Comparison of ENCODE assay signal across 25 cellular contexts in the genomic region with DNA sequence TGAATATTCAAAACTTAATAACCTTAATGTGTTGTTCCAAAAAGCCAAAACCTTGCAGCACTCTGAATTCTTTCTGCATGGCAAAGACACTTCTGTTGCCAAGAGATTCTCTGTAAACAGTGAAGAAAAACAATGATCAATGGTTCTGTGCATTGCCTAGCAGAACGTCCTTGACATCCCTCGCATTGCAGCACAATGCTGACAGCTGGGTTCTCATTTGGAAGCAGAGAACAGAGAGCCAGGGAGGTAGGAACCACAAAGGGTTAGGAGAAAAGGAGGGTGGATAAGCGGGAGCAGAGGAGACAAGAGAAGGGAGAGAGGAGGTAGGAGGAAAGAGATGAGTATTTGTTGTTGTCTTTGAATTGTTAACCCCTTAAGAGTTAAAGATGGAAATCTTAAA.
DNase-seq lines count a peak whose midpoint lies in the region; ATAC-seq, FAIRE-seq and TF ChIP-seq lines count a peak whose summit lies in the region.
"Had no signal": no experiment of that assay in that cellular context is flagged by ENCODE, and none has a peak within 500 bp of the region (broad histone marks: within the 10 kb centered on the region; RNA-seq: fewer than 3 reads in every experiment).

No MANE protein-coding gene starts in this region.

- WGBS in HepG2 (ENCODE audit: low lambda C conversion rate) = under 1% methylated on average over 3 of the region's 3 CpGs

- no peak for TF ChIP-seq RAD21 in HepG2 (CRISPR knock-in tag; IDR thresholded peaks at IDR 0.05)

- H3K4me2 ChIP-seq in HepG2 (ENCODE audit: low read depth, low read length) = no peak overlapping the region

- H3K4me1 ChIP-seq in HepG2 (ENCODE audit: insufficient read depth, low read length) = no peaks in the 10 kb centered on the region
- H3K4me1 ChIP-seq: adrenal gland, heart right ventricle, psoas muscle had no signal

- no peak overlapping the region for H2AFZ ChIP-seq in HepG2 (ENCODE audit: low read length)

- H4K20me1 ChIP-seq in HepG2 (ENCODE audit: insufficient read depth, low read length) = no peaks in the 10 kb centered on the region

- intact Hi-C loops in HepG2 (cut with micrococcal nuclease; ENCODE audit: unreplicated experiment) (no loop called here), MCF 10A (cut with micrococcal nuclease) (no loop called here)

- H3K36me3 Mint-ChIP-seq in WTC11 (no peaks in the 10 kb centered on the region), MCF 10A (ENCODE audit: insufficient read depth, unreplicated experiment) (no peaks in the 10 kb centered on the region)
- H3K36me3 Mint-ChIP-seq: activated CD8-positive, alpha-beta memory T cell treated with anti-CD3 and anti-CD28 coated beads, Interleukin-2, amount 10 ng/mL, durations not matched to agents 7 days and 5 days; naive thymus-derived CD8-positive, alpha-beta T cell had no signal

- H3K9me3 Mint-ChIP-seq in WTC11 (peaks cover 1% of the 10 kb centered on the region; the same call in 1 of the 2 replicates), MCF 10A (ENCODE audit: unreplicated experiment) (no peaks in the 10 kb centered on the region)

- DNase-seq in DMS153 treated with DMSO at 0.1 percent for 48 hours (lab: John Stamatoyannopoulos, UW; ENCODE audit: unreplicated experiment) (peak; percentile 25), NCI-H146 treated with DMSO at 0.1 percent for 48 hours (lab: John Stamatoyannopoulos, UW; ENCODE audit: unreplicated experiment) (peak; percentile 14), WTC11 (ENCODE audit: low spot score) (no peak), HepG2 (ENCODE audit: low spot score) (peak; percentile 3), activated T-cell treated with anti-CD3 and anti-CD28 coated beads for 4 hours (no peak), MCF 10A (ENCODE audit: unreplicated experiment) (no peak)
- DNase-seq: activated CD4-positive, alpha-beta T cell treated with anti-CD3 and anti-CD28 coated beads for 4 hours; activated CD8-positive, alpha-beta memory T cell treated with anti-CD3 and anti-CD28 coated beads, Interleukin-2, amount 10 ng/mL, durations not matched to agents 7 days and 5 days; adrenal gland; AML-193; central memory CD4-positive, alpha-beta T cell; COR-L47; effector memory CD8-positive, alpha-beta T cell; heart right ventricle; Karpas-422; mammary epithelial cell; naive thymus-derived CD8-positive, alpha-beta T cell; NCI-H187 treated with DMSO at 0.1 percent for 48 hours; psoas muscle; stimulated activated CD4-positive, alpha-beta T cell treated with anti-CD3 and anti-CD28 coated beads, Interleukin-4, amount 100 ng/mL, for 24 hours had no signal

- no peaks in the 10 kb centered on the region for H3K36me3 ChIP-seq in HepG2 (replicated peaks in 1 of 2; ENCODE audit: control insufficient read depth in 1 of 2, insufficient read depth in 2 of 2, low read length in 2 of 2)
- H3K36me3 ChIP-seq: adrenal gland, heart right ventricle had no signal

- H3K9me3 ChIP-seq in HepG2 (ENCODE audit: low read length) = no peaks in the 10 kb centered on the region
- H3K9me3 ChIP-seq: adrenal gland, heart right ventricle, psoas muscle had no signal

- POLR2A ChIA-PET in WTC11 (lab: Charles Lee) (no interaction called here), HepG2 (lab: Yijun Ruan, JAX) (no interaction called here), MCF 10A (lab: Yijun Ruan, JAX) (no interaction called here)

- ATAC-seq in WTC11 (peak; percentile 69), HepG2 (peak; percentile 63), GM19395 (IDR thresholded peaks at IDR 0.05; ENCODE audit: unreplicated experiment) (no peak), GM19452 (IDR thresholded peaks at IDR 0.05; ENCODE audit: unreplicated experiment) (no peak)
- ATAC-seq: activated CD8-positive, alpha-beta memory T cell treated with anti-CD3 and anti-CD28 coated beads, Interleukin-2, amount 10 ng/mL, durations not matched to agents 7 days and 5 days; effector memory CD8-positive, alpha-beta T cell; heart right ventricle; naive thymus-derived CD8-positive, alpha-beta T cell; psoas muscle had no signal

- no peak overlapping the region for H3K4me3 ChIP-seq in HepG2 (replicated peaks in 1 of 3; ENCODE audit: insufficient read depth in 1 of 3, low read depth in 2 of 3, low read length in 3 of 3)
- H3K4me3 ChIP-seq: adrenal gland, heart right ventricle, psoas muscle, skin epidermis had no signal

- no peak for TF ChIP-seq CTCF in WTC11 (IDR thresholded peaks at IDR 0.05)
- no peak for TF ChIP-seq CTCF in HepG2 (CRISPR knock-in tag; IDR thresholded peaks at IDR 0.05)
- no peak for TF ChIP-seq CTCF in MCF 10A (IDR thresholded peaks at IDR 0.05; ENCODE audit: unreplicated experiment)

- H3K4me3 Mint-ChIP-seq in WTC11 = no peak overlapping the region
- H3K4me3 Mint-ChIP-seq in MCF 10A (ENCODE audit: unreplicated experiment) = no peak overlapping the region
- H3K4me3 Mint-ChIP-seq: activated CD8-positive, alpha-beta memory T cell treated with anti-CD3 and anti-CD28 coated beads, Interleukin-2, amount 10 ng/mL, durations not matched to agents 7 days and 5 days; effector memory CD8-positive, alpha-beta T cell; naive thymus-derived CD8-positive, alpha-beta T cell had no signal

- H3K27me3 Mint-ChIP-seq in WTC11 (ENCODE audit: low read depth) = no peaks in the 10 kb centered on the region
- no peaks in the 10 kb centered on the region for H3K27me3 Mint-ChIP-seq in MCF 10A (ENCODE audit: insufficient read depth, unreplicated experiment)
- H3K27me3 Mint-ChIP-seq: activated CD8-positive, alpha-beta memory T cell treated with anti-CD3 and anti-CD28 coated beads, Interleukin-2, amount 10 ng/mL, durations not matched to agents 7 days and 5 days; effector memory CD8-positive, alpha-beta T cell; naive thymus-derived CD8-positive, alpha-beta T cell had no signal

- H3K9ac ChIP-seq in HepG2 (ENCODE audit: insufficient read depth, low read depth, low read length) = no peak overlapping the region

- TF ChIP-seq POLR2A in HepG2 (IDR thresholded peaks at IDR 0.05; ENCODE audit: insufficient read depth in 1 of 2, low read depth in 2 of 2, low read length in 2 of 2) = no peak

- CTCF ChIA-PET in WTC11 (lab: Charles Lee) = interaction anchor here (1.2 kb wide), 1 partner anchor 102 kb away, joined by 5 read pairs; no protein-coding TSS in a partner anchor
- CTCF ChIA-PET in HepG2 (lab: Yijun Ruan, JAX; ENCODE audit: low intra/inter-chr PET ratio, low total read pairs) = no interaction called here
- CTCF ChIA-PET in MCF 10A (lab: Yijun Ruan, JAX) = no interaction called here

- H3K4me1 Mint-ChIP-seq in WTC11 = peaks cover 4% of the 10 kb centered on the region
- no peaks in the 10 kb centered on the region for H3K4me1 Mint-ChIP-seq in MCF 10A (ENCODE audit: insufficient read depth, unreplicated experiment)
- H3K4me1 Mint-ChIP-seq: activated CD8-positive, alpha-beta memory T cell treated with anti-CD3 and anti-CD28 coated beads, Interleukin-2, amount 10 ng/mL, durations not matched to agents 7 days and 5 days; naive thymus-derived CD8-positive, alpha-beta T cell had no signal

- no peak for FAIRE-seq in HepG2 (lab: Jason Lieb, UNC)
- FAIRE-seq: G401.6, RCC 7860 had no signal

- BruUV-seq in HepG2 (replicated peaks; lab: Mats Ljungman, UMichigan) (no TSS peak), MCF 10A (replicated peaks; lab: Mats Ljungman, UMichigan) (no TSS peak)

- TF ChIP-seq EP300 in HepG2 (IDR thresholded peaks at IDR 0.05; ENCODE audit: low read depth in 2 of 2, low read length in 2 of 2) = no peak
- TF ChIP-seq EP300 in HepG2 (CRISPR knock-in tag; IDR thresholded peaks at IDR 0.05; ENCODE audit: borderline replicate concordance) = no peak

- no peaks in the 10 kb centered on the region for H3K79me2 ChIP-seq in HepG2 (ENCODE audit: insufficient read depth, low read length)

- no peak overlapping the region for H3K27ac ChIP-seq in HepG2 (ENCODE audit: extremely low read length, insufficient read depth, low read length)
- H3K27ac ChIP-seq: adrenal gland, heart right ventricle, psoas muscle, skin epidermis had no signal

- H3K27me3 ChIP-seq in HepG2 (ENCODE audit: control insufficient read depth in 1 of 2, insufficient read depth in 2 of 2, low read length in 2 of 2) = no peaks in the 10 kb centered on the region
- H3K27me3 ChIP-seq: adrenal gland, heart right ventricle had no signal

- in situ Hi-C loops in HepG2 (cut with HindIII; ENCODE audit: extremely low pct_ligation_motif_present, low pct_unique_long_range_greater_than_20kb) = no loop called here

- H3K27ac Mint-ChIP-seq in WTC11 = 0 out of 2 replicates have a peak overlapping the region, but pooled peaks have one; percentile 85
- H3K27ac Mint-ChIP-seq in MCF 10A (ENCODE audit: low read depth, unreplicated experiment) = no peak overlapping the region
- H3K27ac Mint-ChIP-seq: activated CD8-positive, alpha-beta memory T cell treated with anti-CD3 and anti-CD28 coated beads, Interleukin-2, amount 10 ng/mL, durations not matched to agents 7 days and 5 days; effector memory CD8-positive, alpha-beta T cell; naive thymus-derived CD8-positive, alpha-beta T cell had no signal

TF ChIP-seq in WTC11, 78 proteins besides CTCF, POLR2A, EP300 and RAD21:
- TF ChIP-seq OVOL2 (CRISPR knock-in tag; IDR thresholded peaks at IDR 0.05; ENCODE audit: borderline replicate concordance) = no peak

Comparison
In these comparisons a context has a peak if more than half of its experiments do, and no peak if none do; other contexts are left out.
1. DNase-seq: peak in DMS153 treated with DMSO at 0.1 percent for 48 hours (single experiment), NCI-H146 treated with DMSO at 0.1 percent for 48 hours (single experiment) and HepG2 (single experiment); none in WTC11 (single experiment), activated T-cell treated with anti-CD3 and anti-CD28 coated beads for 4 hours (single experiment) and MCF 10A (single experiment).
2. ATAC-seq: peak in WTC11 (single experiment) and HepG2 (single experiment); none in GM19395 (single experiment) and GM19452 (single experiment).